In genomic region chr4:123826896-123827295, GRCh38 we compare ENCODE assay signal across 1 cellular context.
TF ChIP-seq lines count a peak whose summit lies in the region.

No MANE protein-coding gene starts in this region.

TF ChIP-seq in SK-N-SH treated with all-trans-retinoic acid at 6 μM for 48 hours, 23 proteins besides CTCF, POLR2A, EP300 and RAD21 (continued from another document):
- no peak for TF ChIP-seq TSHZ2 (CRISPR knock-in tag; IDR thresholded peaks at IDR 0.05)
- TF ChIP-seq ESRRG (CRISPR knock-in tag; IDR thresholded peaks at IDR 0.05) = no peak
